In genomic region chr11:85182437-85183109, GRCh38 we compare ENCODE assay signal across 8 cellular contexts.
DNase-seq lines count a peak whose midpoint lies in the region; ATAC-seq lines count a peak whose summit lies in the region.

No MANE protein-coding gene starts in this region.

- ATAC-seq in HG03045 (IDR thresholded peaks at IDR 0.05; ENCODE audit: unreplicated experiment) = no peak

- peak; percentile 35 to 75 (median 61) for DNase-seq in NCI-H1417 (lab: John Stamatoyannopoulos, UW)
- no peak for DNase-seq in NCI-H1417 treated with DMSO at 0.1 percent for 48 hours (lab: John Stamatoyannopoulos, UW)
- peak; percentile 69 for DNase-seq in HCEC 1CT
- peak; percentile 8 for DNase-seq in NCI-H2029 (lab: John Stamatoyannopoulos, UW)
- peak; percentile 20 for DNase-seq in cerebellar cortex (ENCODE audit: low spot score)
- peak; percentile 39 for DNase-seq in retina
- DNase-seq in NCI-H510A (lab: John Stamatoyannopoulos, UW) = no peak

Comparison
In these comparisons a context has a peak if more than half of its experiments do, and no peak if none do; other contexts are left out.
1. DNase-seq: peak in NCI-H1417 (3 of 3), HCEC 1CT (single experiment), NCI-H2029 (single experiment), cerebellar cortex (single experiment) and retina (single experiment); none in NCI-H1417 treated with DMSO at 0.1 percent for 48 hours (single experiment) and NCI-H510A (single experiment).